9 cellular contexts compared by ENCODE assay signal in the genomic region with DNA sequence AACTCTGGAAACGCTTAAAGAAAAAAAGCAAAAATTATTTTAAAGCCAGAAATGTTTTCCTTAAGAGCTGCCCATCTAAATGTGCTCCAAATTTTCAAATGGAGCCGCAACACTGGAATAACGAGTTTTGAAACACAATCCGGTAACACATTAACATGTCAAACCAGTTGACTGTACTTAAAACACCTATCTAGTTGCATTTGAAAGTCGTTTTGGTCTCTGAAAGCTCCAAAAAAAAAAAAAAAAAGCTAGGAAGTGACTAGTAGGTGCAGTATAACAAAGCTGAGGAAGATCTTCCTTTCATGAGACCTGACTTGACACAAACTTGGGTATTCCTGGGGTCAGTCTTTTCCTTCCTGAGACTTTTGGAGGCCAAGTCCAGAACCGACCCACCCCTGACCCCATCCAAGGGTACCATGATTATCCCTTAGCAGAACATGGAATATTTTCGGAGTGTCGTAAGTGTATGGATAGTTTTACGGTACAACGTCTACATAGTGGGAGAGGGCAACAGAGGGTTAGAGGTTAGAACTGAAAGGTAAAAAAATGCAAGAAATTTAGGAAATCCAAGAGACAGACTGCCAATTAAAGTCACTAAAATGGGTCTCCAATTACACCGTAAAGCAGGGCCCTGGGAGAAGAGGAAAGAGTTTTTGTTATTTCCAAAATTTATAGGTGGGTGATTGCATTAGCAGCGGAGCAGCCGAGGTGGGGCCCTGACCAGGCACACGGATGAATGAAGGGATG. TPM values are rescaled to one million over a fixed set of nuclear protein-coding genes. Genes with fewer than 3 reads are reported as not detected.
A peak's percentile ranks its signal among the peaks of the same experiment; 100 is the strongest.
DNase-seq lines count a peak whose midpoint lies in the region; ATAC-seq, FAIRE-seq and TF ChIP-seq lines count a peak whose summit lies in the region.
"Had no signal": no experiment of that assay in that cellular context is flagged by ENCODE, and none has a peak within 500 bp of the region (broad histone marks: within the 10 kb centered on the region; RNA-seq: fewer than 3 reads in every experiment).

No MANE protein-coding gene starts in this region.

- H3K9ac ChIP-seq in SK-N-SH: peak overlapping the region; percentile 91
- peak overlapping the region; percentile 98 for H3K9ac ChIP-seq in iPS-20b (ENCODE audit: low read depth, low read length)

- intact Hi-C loops in activated T-helper 2 cell treated with anti-CD3 and anti-CD28 coated beads, Interferon-gamma antibody, Interleukin-2, Interleukin-4, amounts not matched to agents 10 μg/mL and 5 μg/mL and 100 μg/mL, durations not matched to agents 14 hours and 24 hours and 36 hours (cut with micrococcal nuclease): loop anchor here (1.0 to 2.0 kb wide), 4 partner anchors 30 to 972 kb away; a partner anchor contains a TSS

- H3K36me3 ChIP-seq in SK-N-SH (replicated peaks in 1 of 2; ENCODE audit: control insufficient read depth in 1 of 2, insufficient read depth in 2 of 2, low read length in 1 of 2): peaks cover 22 to 29% of the 10 kb centered on the region in 2 experiments
- peaks cover 26% of the 10 kb centered on the region for H3K36me3 ChIP-seq in iPS-20b (ENCODE audit: insufficient read depth, low read depth, low read length)
- H3K36me3 ChIP-seq in tibial nerve: peaks cover 0 to 6% (median 0%) of the 10 kb centered on the region in 3 donors

- no peak overlapping the region for H3K4me3 Mint-ChIP-seq in activated T-helper 2 cell treated with anti-CD3 and anti-CD28 coated beads, Interferon-gamma antibody, Interleukin-2, Interleukin-4, amounts not matched to agents 10 μg/mL and 5 μg/mL and 100 μg/mL, durations not matched to agents 14 hours and 24 hours and 36 hours (ENCODE audit: low read depth)

- peak overlapping the region; percentile 87 to 99 for H3K4me3 ChIP-seq in SK-N-SH (ENCODE audit: low read depth in 2 of 2, low read length in 1 of 2)
- H3K4me3 ChIP-seq in iPS-20b (ENCODE audit: low read length): peak overlapping the region; percentile 94
- peak overlapping the region; percentile 50 to 84 (median 72) for H3K4me3 ChIP-seq in tibial nerve

- H3K4me1 Mint-ChIP-seq in activated T-helper 2 cell treated with anti-CD3 and anti-CD28 coated beads, Interferon-gamma antibody, Interleukin-2, Interleukin-4, amounts not matched to agents 10 μg/mL and 5 μg/mL and 100 μg/mL, durations not matched to agents 14 hours and 24 hours and 36 hours (ENCODE audit: low read depth): peaks cover 16% of the 10 kb centered on the region

- TF ChIP-seq EP300 in SK-N-SH (IDR thresholded peaks at IDR 0.05; ENCODE audit: borderline replicate concordance in 1 of 2, low read depth in 1 of 2, low read length in 1 of 2) (no peak), tibial nerve (IDR thresholded peaks at IDR 0.05) (no peak)

- TF ChIP-seq CTCF in SK-N-SH (IDR thresholded peaks at IDR 0.05) (no peak), tibial nerve (IDR thresholded peaks at IDR 0.05) (no peak), D721Med (IDR thresholded peaks at IDR 0.05; ENCODE audit: insufficient read depth, missing control alignments) (no peak)

- no peak for FAIRE-seq in D721Med (lab: Jason Lieb, UNC)

- no peak for TF ChIP-seq POLR2A in tibial nerve (IDR thresholded peaks at IDR 0.05)

- peak overlapping the region; percentile 97 for H2AFZ ChIP-seq in SK-N-SH (ENCODE audit: low read depth)

- CTCF ChIA-PET in SK-N-SH (lab: Yijun Ruan, JAX): interaction anchor here (1.3 to 2.6 kb wide), 2 partner anchors 1680 to 1682 kb away, joined by 3 to 14 read pairs; no protein-coding TSS in a partner anchor

- H3F3A ChIP-seq in SK-N-SH (replicated peaks; ENCODE audit: insufficient read depth): peaks cover 10% of the 10 kb centered on the region

- peaks cover 23% of the 10 kb centered on the region; the same call in 1 of the 2 replicates for H3K79me2 ChIP-seq in SK-N-SH (ENCODE audit: insufficient read depth)

- H3K27me3 Mint-ChIP-seq in activated T-helper 2 cell treated with anti-CD3 and anti-CD28 coated beads, Interferon-gamma antibody, Interleukin-2, Interleukin-4, amounts not matched to agents 10 μg/mL and 5 μg/mL and 100 μg/mL, durations not matched to agents 14 hours and 24 hours and 36 hours (ENCODE audit: low read depth): peaks cover 2% of the 10 kb centered on the region

- no peaks in the 10 kb centered on the region for H3K9me3 Mint-ChIP-seq in activated T-helper 2 cell treated with anti-CD3 and anti-CD28 coated beads, Interferon-gamma antibody, Interleukin-2, Interleukin-4, amounts not matched to agents 10 μg/mL and 5 μg/mL and 100 μg/mL, durations not matched to agents 14 hours and 24 hours and 36 hours
- H3K9me3 Mint-ChIP-seq: activated naive CD4-positive, alpha-beta T cell treated with anti-CD3 and anti-CD28 coated beads, Interleukin-2, amount 50 U/mL, for 72 hours had no signal

- no peak for TF ChIP-seq RAD21 in SK-N-SH (IDR thresholded peaks at IDR 0.05; ENCODE audit: low read length)

- peak overlapping the region; percentile 95 to 99 for H3K27ac ChIP-seq in SK-N-SH (ENCODE audit: low read depth in 2 of 2, low read length in 1 of 2)
- peak overlapping the region; percentile 49 for H3K27ac ChIP-seq in iPS-20b (ENCODE audit: low read length)
- H3K27ac ChIP-seq in tibial nerve: peak overlapping the region; percentile 85 to 97 (median 94)

- no peaks in the 10 kb centered on the region; the same call in 1 of the 2 replicates for H3K9me2 ChIP-seq in SK-N-SH

- no peaks in the 10 kb centered on the region for H4K20me1 ChIP-seq in SK-N-SH (ENCODE audit: insufficient read depth)

- H3K27me3 ChIP-seq in SK-N-SH (ENCODE audit: insufficient read depth): no peaks in the 10 kb centered on the region
- no peaks in the 10 kb centered on the region for H3K27me3 ChIP-seq in iPS-20b (ENCODE audit: insufficient read depth, low read length)
- no peaks in the 10 kb centered on the region for H3K27me3 ChIP-seq in tibial nerve

- DNase-seq in SK-N-SH (peak; percentile 21), tibial nerve (ENCODE audit: low spot score in 2 of 2) (no peak), D721Med (ENCODE audit: insufficient read length, low spot score) (no peak)
- DNase-seq in activated T-helper 2 cell treated with anti-CD3 and anti-CD28 coated beads, Interferon-gamma antibody, Interleukin-2, Interleukin-4, amounts not matched to agents 10 μg/mL and 5 μg/mL and 100 μg/mL, durations not matched to agents 14 hours and 24 hours and 36 hours (ENCODE audit: low spot score): no peak

- H3K4me1 ChIP-seq in SK-N-SH (ENCODE audit: control insufficient read depth in 1 of 2, insufficient read depth in 2 of 2, low read depth in 1 of 2, low read length in 1 of 2) (peaks cover 3 to 20% of the 10 kb centered on the region in 2 experiments; a peak in 2 of 4 replicates), iPS-20b (ENCODE audit: insufficient read depth, low read length) (peaks cover 16% of the 10 kb centered on the region), tibial nerve (peaks cover 0 to 31% (median 4%) of the 10 kb centered on the region in 4 donors)

- H3K27ac Mint-ChIP-seq in activated T-helper 2 cell treated with anti-CD3 and anti-CD28 coated beads, Interferon-gamma antibody, Interleukin-2, Interleukin-4, amounts not matched to agents 10 μg/mL and 5 μg/mL and 100 μg/mL, durations not matched to agents 14 hours and 24 hours and 36 hours: no peak overlapping the region
- H3K27ac Mint-ChIP-seq: activated naive CD4-positive, alpha-beta T cell treated with anti-CD3 and anti-CD28 coated beads, Interleukin-2, amount 50 U/mL, for 72 hours had no signal

- H3K36me3 Mint-ChIP-seq in activated T-helper 2 cell treated with anti-CD3 and anti-CD28 coated beads, Interferon-gamma antibody, Interleukin-2, Interleukin-4, amounts not matched to agents 10 μg/mL and 5 μg/mL and 100 μg/mL, durations not matched to agents 14 hours and 24 hours and 36 hours (ENCODE audit: low read depth): peaks cover 22% of the 10 kb centered on the region

- POLR2A ChIA-PET in SK-N-SH (lab: Yijun Ruan, JAX): interaction anchor here (0.7 kb wide), 1 partner anchor 66 kb away, joined by 3 read pairs; no protein-coding TSS in a partner anchor

- H3K4me2 ChIP-seq in SK-N-SH: peak overlapping the region; percentile 95

- peak; percentile 4 for ATAC-seq in GM18519 (IDR thresholded peaks at IDR 0.05; ENCODE audit: low FRiP score, unreplicated experiment)
- ATAC-seq in HG02885 (IDR thresholded peaks at IDR 0.05; ENCODE audit: poor library complexity, unreplicated experiment): peak; percentile 3
- no peak for ATAC-seq in HG02588 (IDR thresholded peaks at IDR 0.05; ENCODE audit: unreplicated experiment)

- 14% methylated on average over 14 of the region's 14 CpGs for WGBS in SK-N-SH (ENCODE audit: low lambda C conversion rate)
- 17 to 20% methylated on average over 14 of the region's 14 CpGs for WGBS in tibial nerve, 2 donors

- H3K9me3 ChIP-seq in SK-N-SH: no peaks in the 10 kb centered on the region
- no peaks in the 10 kb centered on the region for H3K9me3 ChIP-seq in iPS-20b (ENCODE audit: insufficient read depth, low read depth, low read length)
- H3K9me3 ChIP-seq in tibial nerve: no peaks in the 10 kb centered on the region

TF ChIP-seq in SK-N-SH, 30 proteins besides CTCF, POLR2A, EP300 and RAD21 (continues in another document):
- 0 out of 2 replicates have a peak, but pooled peaks have one; percentile 4 for TF ChIP-seq ELF1 (IDR thresholded peaks at IDR 0.05)
- TF ChIP-seq TCF12 (IDR thresholded peaks at IDR 0.05): no peak

RNA-seq across cellular contexts. Expression of a gene that starts 0.8 kb away (rescaled TPM):
- polyA plus RNA-seq in SK-N-SH (2012; rRNA removed): 3.6 and 4.6 TPM in 2 replicates
- polyA plus RNA-seq in SK-N-SH (2012; cell fraction: cytosol; rRNA removed): 5.8 and 15.9 TPM in 2 replicates
- polyA plus RNA-seq in SK-N-SH (2012; cell fraction: nucleus; rRNA removed): 1.0 and 3.1 TPM in 2 replicates
- 10 to 100 TPM in 3 of 4 donors, 1 to 10 TPM in 1; 7.8 to 12.9 (median 10.7) TPM for total RNA-seq in tibial nerve
- total RNA-seq in activated T-helper 2 cell treated with anti-CD3 and anti-CD28 coated beads, Interferon-gamma antibody, Interleukin-2, Interleukin-4, amounts not matched to agents 10 μg/mL and 5 μg/mL and 100 μg/mL, durations not matched to agents 14 hours and 24 hours and 36 hours: 44.4 and 49.2 TPM in 2 replicates
